In genomic region chr12:131959137-131959536, GRCh38 we compare ENCODE assay signal across 17 cellular contexts. TPM values are rescaled to one million over a fixed set of nuclear protein-coding genes. Genes with fewer than 3 reads are reported as not detected.
DNase-seq lines count a peak whose midpoint lies in the region; ATAC-seq, FAIRE-seq and TF ChIP-seq lines count a peak whose summit lies in the region.
"Had no signal": no experiment of that assay in that cellular context is flagged by ENCODE, and none has a peak within 500 bp of the region (broad histone marks: within the 10 kb centered on the region; RNA-seq: fewer than 3 reads in every experiment).

No MANE protein-coding gene starts in this region.

- TF ChIP-seq CTCF in kidney (IDR thresholded peaks at IDR 0.05; ENCODE audit: borderline replicate concordance, extremely low read depth, insufficient read depth) (no peak), smooth muscle cell (IDR thresholded peaks at IDR 0.05; ENCODE audit: borderline replicate concordance, insufficient read depth, poor library complexity, severe bottlenecking) (no peak), GM10248 (IDR thresholded peaks at IDR 0.05; ENCODE audit: control extremely low read depth, extremely low read depth, low read depth, missing control alignments) (no peak)

- H3K27ac ChIP-seq in kidney (ENCODE audit: low read depth in 2 of 2, low read length in 2 of 2) (no peak overlapping the region), smooth muscle cell (ENCODE audit: low read depth) (peak overlapping the region; percentile 38)

- no peak overlapping the region for H3K4me3 Mint-ChIP-seq in activated naive CD4-positive, alpha-beta T cell treated with anti-CD3 and anti-CD28 coated beads for 36 hours
- no peak overlapping the region for H3K4me3 Mint-ChIP-seq in activated T-helper 17 cell treated with anti-CD3 and anti-CD28 coated beads, Interleukin-2, amount 50 U/mL, for 72 hours

- H3K4me3 ChIP-seq in kidney (ENCODE audit: low read length in 2 of 2) (no peak overlapping the region), smooth muscle cell (no peak overlapping the region)

- CTCF ChIA-PET in activated naive CD4-positive, alpha-beta T cell treated with anti-CD3 and anti-CD28 coated beads for 36 hours (lab: Charles Lee) = no interaction called here
- CTCF ChIA-PET in GM10248 (lab: Yijun Ruan, JAX) = interaction anchor here (1.8 kb wide), 1 partner anchor 9 kb away, joined by 6 read pairs; the partner anchor contains the start of gene EP400

- no peak for ATAC-seq in activated T-helper 17 cell treated with anti-CD3 and anti-CD28 coated beads, Interleukin-2, amount 50 U/mL, for 72 hours (replicated peaks)

- peaks cover 92% of the 10 kb centered on the region for H4K20me1 ChIP-seq in smooth muscle cell (ENCODE audit: low read depth)

- H3K27ac Mint-ChIP-seq in activated naive CD4-positive, alpha-beta T cell treated with anti-CD3 and anti-CD28 coated beads for 36 hours = peak overlapping the region; percentile 46
- peak overlapping the region; percentile 81 for H3K27ac Mint-ChIP-seq in activated T-helper 17 cell treated with anti-CD3 and anti-CD28 coated beads, Interleukin-2, amount 50 U/mL, for 72 hours

- no peaks in the 10 kb centered on the region for H3F3A ChIP-seq in smooth muscle cell (ENCODE audit: low read depth)

- no peaks in the 10 kb centered on the region for H3K9me3 Mint-ChIP-seq in activated naive CD4-positive, alpha-beta T cell treated with anti-CD3 and anti-CD28 coated beads for 36 hours
- H3K9me3 Mint-ChIP-seq in activated T-helper 17 cell treated with anti-CD3 and anti-CD28 coated beads, Interleukin-2, amount 50 U/mL, for 72 hours = no peaks in the 10 kb centered on the region

- H3K27me3 Mint-ChIP-seq in activated naive CD4-positive, alpha-beta T cell treated with anti-CD3 and anti-CD28 coated beads for 36 hours (ENCODE audit: low read depth) = no peaks in the 10 kb centered on the region
- no peaks in the 10 kb centered on the region for H3K27me3 Mint-ChIP-seq in activated T-helper 17 cell treated with anti-CD3 and anti-CD28 coated beads, Interleukin-2, amount 50 U/mL, for 72 hours

- FAIRE-seq in kidney (lab: Jason Lieb, UNC) = no peak
- FAIRE-seq: islet of Langerhans had no signal

- peaks cover 2 to 3% of the 10 kb centered on the region in 2 donors for H3K4me1 ChIP-seq in kidney (ENCODE audit: control insufficient read depth in 1 of 2, insufficient read depth in 1 of 2, low read depth in 1 of 2, low read length in 2 of 2)
- H3K4me1 ChIP-seq in smooth muscle cell (ENCODE audit: low read depth) = no peaks in the 10 kb centered on the region

- H3K9me3 ChIP-seq in kidney (ENCODE audit: control insufficient read depth in 1 of 2, low read length in 2 of 2) (no peaks in the 10 kb centered on the region), smooth muscle cell (replicated peaks; ENCODE audit: low read depth) (no peaks in the 10 kb centered on the region)

- POLR2A ChIA-PET in GM10248 (lab: Yijun Ruan, JAX) = interaction anchor here (1.5 kb wide), 1 partner anchor 10 kb away, joined by 4 read pairs; the partner anchor contains the start of gene EP400

- no peaks in the 10 kb centered on the region for H3K27me3 ChIP-seq in smooth muscle cell (ENCODE audit: low read depth)

- H3K36me3 ChIP-seq in kidney (ENCODE audit: control insufficient read depth in 1 of 2, insufficient read depth in 2 of 2, low read length in 2 of 2) = no peaks in the 10 kb centered on the region
- H3K36me3 ChIP-seq in smooth muscle cell (ENCODE audit: low read depth) = no peaks in the 10 kb centered on the region

- H3K4me1 Mint-ChIP-seq in activated naive CD4-positive, alpha-beta T cell treated with anti-CD3 and anti-CD28 coated beads for 36 hours (ENCODE audit: low read depth) = peaks cover 60% of the 10 kb centered on the region
- H3K4me1 Mint-ChIP-seq in activated T-helper 17 cell treated with anti-CD3 and anti-CD28 coated beads, Interleukin-2, amount 50 U/mL, for 72 hours = peaks cover 42% of the 10 kb centered on the region

- H3K36me3 Mint-ChIP-seq in activated naive CD4-positive, alpha-beta T cell treated with anti-CD3 and anti-CD28 coated beads for 36 hours (ENCODE audit: low read depth) = peaks cover 16% of the 10 kb centered on the region
- peaks cover 42% of the 10 kb centered on the region for H3K36me3 Mint-ChIP-seq in activated T-helper 17 cell treated with anti-CD3 and anti-CD28 coated beads, Interleukin-2, amount 50 U/mL, for 72 hours (ENCODE audit: low read depth)

- DNase-seq in activated naive CD4-positive, alpha-beta T cell treated with anti-CD3 and anti-CD28 coated beads for 36 hours = no peak
- DNase-seq in activated naive CD4-positive, alpha-beta T cell (lab: John Stamatoyannopoulos, UW) = no peak
- DNase-seq in kidney (peak; percentile 20), smooth muscle cell (lab: John Stamatoyannopoulos, UW; ENCODE audit: unreplicated experiment) (no peak), NCI-H526 treated with DMSO at 0.1 percent for 48 hours (lab: John Stamatoyannopoulos, UW) (no peak), HCEC 1CT (no peak), GM10248 (ENCODE audit: extremely low spot score) (no peak)
- DNase-seq: activated CD4-positive, alpha-beta T cell treated with anti-CD3 and anti-CD28 coated beads, Interleukin-2, amount 50 U/mL, for 1 hour; amniotic stem cell; caudate nucleus; DMS79 treated with DMSO at 0.1 percent for 48 hours; MM.1S; NCI-H1930; retina; stimulated activated CD4-positive, alpha-beta T cell treated with anti-CD3 and anti-CD28 coated beads, Interleukin-1b, Interleukin-23, amount 100 ng/mL, for 48 hours had no signal

- no peak overlapping the region for H3K4me2 ChIP-seq in smooth muscle cell

- no peak overlapping the region for H3K9ac ChIP-seq in kidney (ENCODE audit: low read length in 2 of 2)
- no peak overlapping the region for H3K9ac ChIP-seq in smooth muscle cell (ENCODE audit: low read depth)

- intact Hi-C loops in activated naive CD4-positive, alpha-beta T cell treated with anti-CD3 and anti-CD28 coated beads for 36 hours (cut with micrococcal nuclease) = loop anchor here (10.0 kb wide), 1 partner anchor 186 kb away; the partner anchor contains the start of genes DDX51 and NOC4L
- intact Hi-C loops in kidney (cut with DNase I) = no loop called here

- peaks cover 87% of the 10 kb centered on the region for H3K79me2 ChIP-seq in smooth muscle cell (ENCODE audit: low read depth)

- no peak overlapping the region for H2AFZ ChIP-seq in smooth muscle cell (ENCODE audit: low read depth)

- 87% methylated on average over 4 of the region's 4 CpGs for WGBS in smooth muscle cell (ENCODE audit: low lambda C conversion rate)

RNA-seq across cellular contexts. Expression of gene EP400, which starts 9.4 kb away (rescaled TPM):
- 10 to 100 TPM; 36.8 to 40.6 TPM for total RNA-seq in activated naive CD4-positive, alpha-beta T cell treated with anti-CD3 and anti-CD28 coated beads for 36 hours
- total RNA-seq in activated T-helper 17 cell treated with anti-CD3 and anti-CD28 coated beads, Interleukin-2, amount 50 U/mL, for 72 hours = 10 to 100 TPM; 47.1 to 60.0 TPM
- total RNA-seq in kidney (44.7 TPM), smooth muscle cell (10.9 and 13.6 TPM in 2 replicates)
- polyA plus RNA-seq in kidney (ENCODE audit: insufficient read depth, low read depth, low replicate concordance) (7.5 TPM), smooth muscle cell (6.6 and 9.8 TPM in 2 replicates)

RNA-seq across cellular contexts. Expression of gene PUS1, which starts 30.1 kb away (rescaled TPM):
- total RNA-seq in activated naive CD4-positive, alpha-beta T cell treated with anti-CD3 and anti-CD28 coated beads for 36 hours = 10 to 100 TPM; 37.7 to 38.8 TPM
- total RNA-seq in activated T-helper 17 cell treated with anti-CD3 and anti-CD28 coated beads, Interleukin-2, amount 50 U/mL, for 72 hours = 10 to 100 TPM; 31.5 to 75.2 TPM
- total RNA-seq in kidney = 28.8 TPM
- 16.1 TPM for polyA plus RNA-seq in kidney (ENCODE audit: insufficient read depth, low read depth, low replicate concordance)
- 2.6 and 22.2 TPM in 2 replicates for total RNA-seq in smooth muscle cell
- 6.6 and 18.5 TPM in 2 replicates for polyA plus RNA-seq in smooth muscle cell
